ENCODE assay signal across 8 cellular contexts in the genomic region with DNA sequence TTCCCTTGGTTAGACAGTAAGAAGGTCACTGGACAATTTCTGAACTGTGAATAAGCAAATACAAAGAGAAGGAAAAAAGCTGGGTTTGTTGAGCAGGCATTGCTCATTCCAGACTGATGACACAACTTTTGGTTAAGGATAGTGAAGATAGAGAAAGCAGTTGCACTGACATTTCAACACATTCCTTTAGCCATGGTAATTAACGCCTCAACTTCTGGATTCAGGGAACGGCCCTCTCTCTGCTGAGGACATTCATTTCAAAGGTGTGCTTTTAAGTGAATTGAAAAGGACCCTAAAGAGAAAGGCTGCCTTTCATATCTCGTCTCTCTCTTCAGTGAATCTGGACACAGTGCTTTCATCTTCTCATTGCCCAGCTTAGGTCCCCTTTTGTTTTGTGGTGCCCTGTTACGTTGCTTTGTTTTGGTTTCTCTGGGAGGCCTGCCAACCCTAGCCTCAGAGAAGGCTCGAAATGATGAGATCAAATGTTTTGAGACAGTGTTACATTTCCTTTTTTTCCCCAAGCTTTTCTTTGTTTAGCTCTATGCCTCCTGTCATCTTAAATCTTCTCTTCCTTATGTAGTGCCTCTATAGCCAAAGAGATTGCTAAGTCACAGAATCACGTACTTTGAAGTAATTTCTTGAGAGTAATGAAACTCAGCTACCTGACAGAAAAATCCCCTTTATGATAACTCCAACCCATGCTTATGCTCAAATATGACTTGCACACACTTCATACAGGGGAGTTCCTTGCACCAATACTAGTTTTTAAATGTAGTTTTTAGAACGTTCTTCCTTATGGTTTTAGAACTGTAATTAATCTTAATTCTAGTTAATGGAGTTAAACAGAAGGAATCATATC.
DNase-seq lines count a peak whose midpoint lies in the region; ATAC-seq, FAIRE-seq and TF ChIP-seq lines count a peak whose summit lies in the region.

No MANE protein-coding gene starts in this region.

- DNase-seq in GM10266 (ENCODE audit: extremely low spot score) (peak; percentile 9), iris pigment epithelial cell (ENCODE audit: low read depth) (peak; percentile 96), aorta (peak in 1 of 2 donors; percentile 53), endothelial cell (ENCODE audit: low spot score) (no peak), kidney (no peak), SHP77 (lab: John Stamatoyannopoulos, UW) (no peak)
- DNase-seq in activated naive CD4-positive, alpha-beta T cell treated with anti-CD3 and anti-CD28 coated beads, Interleukin-2, amount 50 U/mL, for 16 hours, result peak; percentile 49

- H3K4me1 Mint-ChIP-seq in endothelial cell (ENCODE audit: unreplicated experiment), result peaks cover 5% of the 10 kb centered on the region

- TF ChIP-seq CTCF in GM10266 (IDR thresholded peaks at IDR 0.05; ENCODE audit: control insufficient read depth, insufficient read depth, low read depth, missing control alignments), result no peak
- no peak for TF ChIP-seq CTCF in endothelial cell (IDR thresholded peaks at IDR 0.05; ENCODE audit: unreplicated experiment)
- TF ChIP-seq CTCF in kidney (IDR thresholded peaks at IDR 0.05; ENCODE audit: borderline replicate concordance, extremely low read depth, insufficient read depth), result no peak

- no peak overlapping the region for H3K9ac ChIP-seq in kidney (ENCODE audit: low read length in 2 of 2)

- ATAC-seq in HG03196 (IDR thresholded peaks at IDR 0.05; ENCODE audit: unreplicated experiment) (peak; percentile 60), aorta (ENCODE audit: low FRiP score) (peak; percentile 45)

- no peaks in the 10 kb centered on the region for H3K9me3 ChIP-seq in aorta (ENCODE audit: control insufficient read depth, low read length)
- H3K9me3 ChIP-seq in kidney (ENCODE audit: control insufficient read depth in 1 of 2, low read length in 2 of 2), result no peaks in the 10 kb centered on the region

- no peaks in the 10 kb centered on the region for H3K27me3 ChIP-seq in aorta (ENCODE audit: control insufficient read depth in 1 of 2, insufficient read depth in 2 of 2, low read length in 1 of 2)

- intact Hi-C loops in aorta (cut with DNase I) (loop anchor here in 1 of 2 donors (10.0 kb wide), 1 partner anchor 52 kb away; no protein-coding TSS in a partner anchor), kidney (cut with DNase I) (no loop called here)

- no peaks in the 10 kb centered on the region for H3K9me3 Mint-ChIP-seq in endothelial cell (ENCODE audit: unreplicated experiment)

- H3K27me3 Mint-ChIP-seq in endothelial cell (ENCODE audit: unreplicated experiment), result no peaks in the 10 kb centered on the region

- no peak overlapping the region for H3K4me3 Mint-ChIP-seq in endothelial cell (ENCODE audit: unreplicated experiment)

- FAIRE-seq in kidney (lab: Jason Lieb, UNC), result no peak

- H3K4me1 ChIP-seq in aorta (ENCODE audit: control insufficient read depth in 1 of 2, insufficient read depth in 2 of 2, low read length in 2 of 2) (no peaks in the 10 kb centered on the region), kidney (ENCODE audit: control insufficient read depth in 1 of 2, insufficient read depth in 1 of 2, low read depth in 1 of 2, low read length in 2 of 2) (no peaks in the 10 kb centered on the region)

- no peak overlapping the region for H3K27ac Mint-ChIP-seq in endothelial cell (ENCODE audit: unreplicated experiment)

- H3K36me3 ChIP-seq in aorta (ENCODE audit: control insufficient read depth in 1 of 2, insufficient read depth in 2 of 2, low read length in 1 of 2) (no peaks in the 10 kb centered on the region), kidney (ENCODE audit: control insufficient read depth in 1 of 2, insufficient read depth in 2 of 2, low read length in 2 of 2) (no peaks in the 10 kb centered on the region)

- 10 to 16% methylated on average over 7 of the region's 7 CpGs for WGBS in aorta, 2 donors

- no peak overlapping the region for H3K4me3 ChIP-seq in aorta (ENCODE audit: low read length in 2 of 2)
- H3K4me3 ChIP-seq in kidney (ENCODE audit: low read length in 2 of 2), result no peak overlapping the region

- H3K36me3 Mint-ChIP-seq in endothelial cell (ENCODE audit: low read depth, unreplicated experiment), result no peaks in the 10 kb centered on the region

- H3K27ac ChIP-seq in aorta (ENCODE audit: low read depth in 1 of 2, low read length in 2 of 2) (no peak overlapping the region), kidney (ENCODE audit: low read depth in 2 of 2, low read length in 2 of 2) (no peak overlapping the region)

Comparison
In these comparisons a context has a peak if more than half of its experiments do, and no peak if none do; other contexts are left out.
1. DNase-seq: peak in GM10266 (single experiment), activated naive CD4-positive, alpha-beta T cell treated with anti-CD3 and anti-CD28 coated beads, Interleukin-2, amount 50 U/mL, for 16 hours (single experiment) and iris pigment epithelial cell (single experiment); none in endothelial cell (single experiment), kidney (single experiment) and SHP77 (0 of 2).